In the genomic region with DNA sequence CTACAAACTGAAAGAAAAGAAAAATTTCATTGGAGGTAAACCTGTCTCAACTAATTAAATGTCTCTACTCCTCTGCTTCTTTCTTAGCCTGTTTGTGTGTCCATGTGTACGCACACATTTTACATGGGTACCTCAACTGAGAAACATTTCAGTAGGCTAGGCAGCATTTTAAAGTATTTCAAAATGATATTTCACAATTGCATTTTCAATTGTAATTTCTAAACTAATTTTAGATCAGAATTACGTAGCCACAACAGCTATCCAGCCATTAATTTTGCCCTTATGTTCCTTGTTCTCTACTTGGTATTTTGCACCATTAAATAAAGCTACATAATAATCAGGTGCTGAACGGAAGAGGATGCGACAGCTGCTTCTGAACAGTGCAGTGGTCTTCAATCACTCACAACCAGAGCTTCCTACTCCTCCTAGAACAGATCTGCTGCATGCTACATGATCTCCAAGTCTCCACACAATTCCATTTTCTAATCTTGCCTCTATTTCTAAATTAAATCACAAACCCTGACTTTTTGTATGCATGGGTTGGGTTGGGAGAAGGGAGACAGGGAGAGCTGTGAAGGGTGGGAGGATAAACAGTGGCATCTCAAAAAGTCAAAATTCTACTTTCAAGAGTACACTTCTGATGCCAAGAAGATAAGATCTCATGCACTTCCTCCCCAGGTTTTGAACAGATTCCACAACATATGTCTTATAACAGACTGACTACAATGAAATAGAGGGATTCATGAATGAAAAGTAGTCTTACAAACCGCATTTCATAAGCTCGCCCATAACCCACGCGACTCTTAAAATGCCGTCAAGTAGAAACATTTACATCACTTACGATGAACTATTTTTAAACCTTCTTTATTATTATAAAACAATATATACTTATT, we compare ENCODE assay signal across 12 cellular contexts. TPM values are rescaled to one million over a fixed set of nuclear protein-coding genes. Genes with fewer than 3 reads are reported as not detected.
A peak's percentile ranks its signal among the peaks of the same experiment; 100 is the strongest.
DNase-seq lines count a peak whose midpoint lies in the region; ATAC-seq and TF ChIP-seq lines count a peak whose summit lies in the region.
"Had no signal": no experiment of that assay in that cellular context is flagged by ENCODE, and none has a peak within 500 bp of the region (broad histone marks: within the 10 kb centered on the region; RNA-seq: fewer than 3 reads in every experiment).

No MANE protein-coding gene starts in this region.

- peak overlapping the region in 6 of 12 donors; percentile 4 to 42 (median 19) for H3K4me3 ChIP-seq in heart left ventricle
- no peak overlapping the region for H3K4me3 ChIP-seq in transverse colon
- no peak overlapping the region for H3K4me3 ChIP-seq in dorsolateral prefrontal cortex
- H3K4me3 ChIP-seq: Peyer's patch had no signal

- ATAC-seq in heart left ventricle (no peak), Right ventricle myocardium inferior (no peak), memory B cell (ENCODE audit: low read depth) (no peak), HG03354 (IDR thresholded peaks at IDR 0.05; ENCODE audit: poor library complexity, severe bottlenecking, unreplicated experiment) (no peak), GM21576 (IDR thresholded peaks at IDR 0.05; ENCODE audit: unreplicated experiment) (no peak)
- ATAC-seq in activated CD8-positive, alpha-beta T cell treated with anti-CD3 and anti-CD28 coated beads, Interleukin-2, amount 10 ng/mL, durations not matched to agents 7 days and 5 days, result peak; percentile 54

- no peak for TF ChIP-seq CTCF in heart left ventricle (IDR thresholded peaks at IDR 0.05)
- no peak for TF ChIP-seq CTCF in transverse colon (IDR thresholded peaks at IDR 0.05)
- no peak for TF ChIP-seq CTCF in dorsolateral prefrontal cortex (IDR thresholded peaks at IDR 0.05 in 54 of 56, conservative IDR thresholded peaks at IDR 0.05 in 2 of 56; ENCODE audit: low read depth in 1 of 56, partially characterized antibody in 56 of 56)

- H3K9me3 ChIP-seq in heart left ventricle (no peaks in the 10 kb centered on the region), transverse colon (no peaks in the 10 kb centered on the region)
- H3K9me3 ChIP-seq: Peyer's patch had no signal

- H3K4me1 ChIP-seq in heart left ventricle (peaks cover 0 to 88% (median 45%) of the 10 kb centered on the region in 12 donors), transverse colon (peaks cover 0 to 57% (median 11%) of the 10 kb centered on the region in 4 donors)
- H3K4me1 ChIP-seq: parathyroid adenoma had no signal

- no peaks in the 10 kb centered on the region for H3K9me3 Mint-ChIP-seq in activated CD8-positive, alpha-beta T cell treated with anti-CD3 and anti-CD28 coated beads, Interleukin-2, amount 10 ng/mL, durations not matched to agents 7 days and 5 days (ENCODE audit: insufficient read depth)
- no peaks in the 10 kb centered on the region for H3K9me3 Mint-ChIP-seq in memory B cell

- H3K27me3 Mint-ChIP-seq in activated CD8-positive, alpha-beta T cell treated with anti-CD3 and anti-CD28 coated beads, Interleukin-2, amount 10 ng/mL, durations not matched to agents 7 days and 5 days (ENCODE audit: low read depth), result no peaks in the 10 kb centered on the region
- H3K27me3 Mint-ChIP-seq in memory B cell, result no peaks in the 10 kb centered on the region

- H3K36me3 Mint-ChIP-seq in activated CD8-positive, alpha-beta T cell treated with anti-CD3 and anti-CD28 coated beads, Interleukin-2, amount 10 ng/mL, durations not matched to agents 7 days and 5 days (ENCODE audit: low read depth), result peaks cover 34% of the 10 kb centered on the region
- H3K36me3 Mint-ChIP-seq in memory B cell, result peaks cover 2% of the 10 kb centered on the region

- H3K27me3 ChIP-seq in heart left ventricle (no peaks in the 10 kb centered on the region), transverse colon (no peaks in the 10 kb centered on the region), dorsolateral prefrontal cortex (no peaks in the 10 kb centered on the region)
- H3K27me3 ChIP-seq: Peyer's patch had no signal

- POLR2A ChIA-PET in activated CD8-positive, alpha-beta T cell treated with anti-CD3 and anti-CD28 coated beads, Interleukin-2, amount 10 ng/mL, durations not matched to agents 7 days and 5 days (lab: Charles Lee), result interaction anchor here (1.0 to 1.8 kb wide), 3 partner anchors 46 to 56 kb away, joined by 3 to 6 read pairs (median 4); no protein-coding TSS in a partner anchor

- peak overlapping the region; percentile 57 for H3K4me3 Mint-ChIP-seq in activated CD8-positive, alpha-beta T cell treated with anti-CD3 and anti-CD28 coated beads, Interleukin-2, amount 10 ng/mL, durations not matched to agents 7 days and 5 days
- H3K4me3 Mint-ChIP-seq in memory B cell, result no peak overlapping the region

- CTCF ChIA-PET in activated CD8-positive, alpha-beta T cell treated with anti-CD3 and anti-CD28 coated beads, Interleukin-2, amount 10 ng/mL, durations not matched to agents 7 days and 5 days (lab: Charles Lee), result interaction anchor here (0.6 to 2.3 kb wide), 14 partner anchors 8 to 188 kb away, joined by 3 to 13 read pairs (median 4); a partner anchor contains a TSS

- 60 to 67% (median 66%) methylated on average over 10 of the region's 10 CpGs for WGBS in heart left ventricle, 4 donors
- WGBS in transverse colon (ENCODE audit: low coverage in 1 of 2), 2 donors, result 75 to 84% methylated on average over 10 of the region's 10 CpGs

- TF ChIP-seq POLR2A in heart left ventricle (IDR thresholded peaks at IDR 0.05) (no peak), transverse colon (IDR thresholded peaks at IDR 0.05) (no peak)

- H3K27ac ChIP-seq in heart left ventricle (peak overlapping the region in 10 of 12 donors; percentile 31 to 87 (median 60)), transverse colon (peak overlapping the region in 3 of 4 donors; percentile 38 to 59 (median 52)), dorsolateral prefrontal cortex (peak overlapping the region in 9 of 59 donors; percentile 3 to 51 (median 38))

- TF ChIP-seq EP300 in transverse colon (IDR thresholded peaks at IDR 0.05; ENCODE audit: low read depth), result no peak

- peak overlapping the region; percentile 81 for H3K27ac Mint-ChIP-seq in activated CD8-positive, alpha-beta T cell treated with anti-CD3 and anti-CD28 coated beads, Interleukin-2, amount 10 ng/mL, durations not matched to agents 7 days and 5 days
- peak overlapping the region; percentile 17 for H3K27ac Mint-ChIP-seq in memory B cell

- H3K36me3 ChIP-seq in heart left ventricle, result no peaks in the 10 kb centered on the region
- H3K36me3 ChIP-seq in transverse colon, result no peaks in the 10 kb centered on the region
- H3K36me3 ChIP-seq: Peyer's patch had no signal

- intact Hi-C loops in heart left ventricle (cut with DNase I) (loop anchor here in 6 of 10 donors (5.0 to 10.0 kb wide), 5 partner anchors 38 to 180 kb away; no protein-coding TSS in a partner anchor), Right ventricle myocardium inferior (cut with DNase I) (no loop called here), transverse colon (cut with DNase I; ENCODE audit: low total_unique reads) (no loop called here), dorsolateral prefrontal cortex (cut with DNase I) (no loop called here)

- DNase-seq in heart left ventricle, result no peak
- DNase-seq in Right ventricle myocardium inferior (ENCODE audit: missing footprints), result no peak
- DNase-seq in activated CD8-positive, alpha-beta T cell treated with anti-CD3 and anti-CD28 coated beads, Interleukin-2, amount 10 ng/mL, durations not matched to agents 7 days and 5 days, result no peak
- no peak for DNase-seq in memory B cell (ENCODE audit: low spot score in 2 of 2)
- no peak for DNase-seq in transverse colon
- DNase-seq in dorsolateral prefrontal cortex, result no peak
- DNase-seq: Calu3, NCI-H2081 treated with DMSO at 0.1 percent for 48 hours, Peyer's patch had no signal

- peaks cover 88% of the 10 kb centered on the region for H3K4me1 Mint-ChIP-seq in activated CD8-positive, alpha-beta T cell treated with anti-CD3 and anti-CD28 coated beads, Interleukin-2, amount 10 ng/mL, durations not matched to agents 7 days and 5 days (ENCODE audit: low read depth)
- H3K4me1 Mint-ChIP-seq in memory B cell, result peaks cover 26% of the 10 kb centered on the region

- in situ Hi-C loops in transverse colon (cut with MboI; ENCODE audit: low pct_ligation_motif_present in 1 of 4, low pct_unique_long_range_greater_than_20kb in 1 of 4, low sequenced_read_pairs in 3 of 4), result no loop called here

RNA-seq across cellular contexts. Expression of a gene that starts 57.4 kb away (rescaled TPM):
- total RNA-seq in heart left ventricle, result 10 to 100 TPM in 7 of 9 donors, 1 to 10 TPM in 2; 8.7 to 41.3 (median 11.1) TPM
- 1 to 10 TPM; 5.6 to 8.7 TPM for polyA plus RNA-seq in heart left ventricle
- total RNA-seq in Right ventricle myocardium inferior, result 13.3 TPM
- total RNA-seq in activated CD8-positive, alpha-beta T cell treated with anti-CD3 and anti-CD28 coated beads, Interleukin-2, amount 10 ng/mL, durations not matched to agents 7 days and 5 days, result 10 to 100 TPM; 44.6 to 46.4 TPM
- total RNA-seq in transverse colon, result 10 to 100 TPM in 2 of 4 donors, 1 to 10 TPM in 2; 4.0 to 33.7 (median 11.8) TPM
- total RNA-seq in dorsolateral prefrontal cortex, result 10 to 100 TPM; 16.3 to 47.8 (median 26.7) TPM

Comparison
In these comparisons a context has a peak if more than half of its experiments do, and no peak if none do; other contexts are left out.
1. intact Hi-C loops: an anchor here in heart left ventricle (5.0 to 10.0 kb wide); none called in Right ventricle myocardium inferior, transverse colon and dorsolateral prefrontal cortex.